12 cellular contexts compared by ENCODE assay signal in the genomic region with DNA sequence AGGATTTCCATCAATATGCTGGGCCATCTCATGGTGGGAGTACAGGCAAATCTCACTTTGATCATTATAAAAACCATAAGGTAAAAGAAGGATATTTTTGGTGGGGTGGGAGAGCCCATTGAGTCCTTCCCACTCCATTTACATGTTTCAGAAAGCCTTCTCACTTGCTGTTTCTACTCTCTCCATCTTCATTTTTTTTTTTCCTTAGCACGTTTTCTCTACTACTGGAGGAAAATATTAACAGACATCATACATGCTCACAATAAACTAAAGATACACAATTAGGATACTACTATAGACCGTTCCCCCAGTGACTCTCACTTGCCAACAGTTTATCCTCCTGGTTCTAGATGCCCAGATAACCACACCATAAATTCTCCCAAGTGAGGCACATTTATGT. TPM values are rescaled to one million over a fixed set of nuclear protein-coding genes. Genes with fewer than 3 reads are reported as not detected.
A peak's percentile ranks its signal among the peaks of the same experiment; 100 is the strongest.
DNase-seq lines count a peak whose midpoint lies in the region; ATAC-seq and TF ChIP-seq lines count a peak whose summit lies in the region.
"Had no signal": no experiment of that assay in that cellular context is flagged by ENCODE, and none has a peak within 500 bp of the region (broad histone marks: within the 10 kb centered on the region; RNA-seq: fewer than 3 reads in every experiment).

No MANE protein-coding gene starts in this region.

- H3K9ac ChIP-seq in iPS-18a (ENCODE audit: low read length): no peak overlapping the region

- DNase-seq in activated naive CD4-positive, alpha-beta T cell treated with anti-CD3 and anti-CD28 coated beads, Interleukin-2, amount 10 ng/mL, durations not matched to agents 7 days and 5 days: no peak
- DNase-seq in activated naive CD4-positive, alpha-beta T cell treated with Interleukin-2 at 50 U/mL for 16 hours: no peak
- DNase-seq in T-cell: no peak
- DNase-seq in stimulated activated naive B cell treated with anti-CD40 and anti-IgM and Interleukin-4, amounts not matched to agents 10 μg/mL and 1 μg/mL and 100 μg/mL, for 72 hours: no peak
- DNase-seq in DMS79 treated with DMSO at 0.1 percent for 48 hours (lab: John Stamatoyannopoulos, UW): no peak
- no peak for DNase-seq in tibial artery
- DNase-seq in NK-92 (lab: John Stamatoyannopoulos, UW; ENCODE audit: unreplicated experiment): no peak
- DNase-seq: hippocampal formation, mucosa of descending colon, NCI-H69 had no signal

- POLR2A ChIA-PET in T-cell (lab: Charles Lee): no interaction called here

- no peaks in the 10 kb centered on the region for H3K9me3 ChIP-seq in iPS-18a (ENCODE audit: control insufficient read depth, low read depth, low read length)
- no peaks in the 10 kb centered on the region for H3K9me3 ChIP-seq in tibial artery
- H3K9me3 ChIP-seq: mucosa of descending colon had no signal

- H3K4me1 Mint-ChIP-seq in activated naive CD4-positive, alpha-beta T cell treated with anti-CD3 and anti-CD28 coated beads, Interleukin-2, amount 10 ng/mL, durations not matched to agents 7 days and 5 days: peaks cover 35% of the 10 kb centered on the region
- peaks cover 31 to 36% (median 35%) of the 10 kb centered on the region in 3 donors for H3K4me1 Mint-ChIP-seq in T-cell
- peaks cover 30 to 38% of the 10 kb centered on the region in 2 donors for H3K4me1 Mint-ChIP-seq in stimulated activated naive B cell treated with anti-CD40 and anti-IgM and Interleukin-4, amounts not matched to agents 10 μg/mL and 1 μg/mL and 100 μg/mL, for 72 hours

- H3K27me3 Mint-ChIP-seq in activated naive CD4-positive, alpha-beta T cell treated with anti-CD3 and anti-CD28 coated beads, Interleukin-2, amount 10 ng/mL, durations not matched to agents 7 days and 5 days: no peaks in the 10 kb centered on the region
- H3K27me3 Mint-ChIP-seq in T-cell: no peaks in the 10 kb centered on the region
- no peaks in the 10 kb centered on the region for H3K27me3 Mint-ChIP-seq in stimulated activated naive B cell treated with anti-CD40 and anti-IgM and Interleukin-4, amounts not matched to agents 10 μg/mL and 1 μg/mL and 100 μg/mL, for 72 hours

- TF ChIP-seq CTCF in tibial artery (IDR thresholded peaks at IDR 0.05): no peak

- H3K27ac ChIP-seq in iPS-18a (ENCODE audit: low read length): no peak overlapping the region
- no peak overlapping the region for H3K27ac ChIP-seq in tibial artery

- H3K9me3 Mint-ChIP-seq in activated naive CD4-positive, alpha-beta T cell treated with anti-CD3 and anti-CD28 coated beads, Interleukin-2, amount 10 ng/mL, durations not matched to agents 7 days and 5 days: no peaks in the 10 kb centered on the region
- no peaks in the 10 kb centered on the region for H3K9me3 Mint-ChIP-seq in T-cell
- H3K9me3 Mint-ChIP-seq in stimulated activated naive B cell treated with anti-CD40 and anti-IgM and Interleukin-4, amounts not matched to agents 10 μg/mL and 1 μg/mL and 100 μg/mL, for 72 hours: no peaks in the 10 kb centered on the region

- H3K4me3 ChIP-seq in iPS-18a (ENCODE audit: low read length) (peak overlapping the region; percentile 80), tibial artery (no peak overlapping the region)
- H3K4me3 ChIP-seq: mucosa of descending colon had no signal

- H3K36me3 ChIP-seq in iPS-18a (ENCODE audit: control insufficient read depth, low read depth, low read length) (peaks cover 3% of the 10 kb centered on the region), tibial artery (peaks cover 0 to 12% (median 2%) of the 10 kb centered on the region in 3 donors)

- H3K4me1 ChIP-seq in iPS-18a (ENCODE audit: control insufficient read depth, low read depth, low read length) (peaks cover 11% of the 10 kb centered on the region), tibial artery (peaks cover 0 to 27% (median 27%) of the 10 kb centered on the region in 4 donors)

- CTCF ChIA-PET in activated naive CD4-positive, alpha-beta T cell treated with anti-CD3 and anti-CD28 coated beads, Interleukin-2, amount 10 ng/mL, durations not matched to agents 7 days and 5 days (lab: Charles Lee): no interaction called here
- CTCF ChIA-PET in T-cell (lab: Charles Lee): no interaction called here

- intact Hi-C loops in tibial artery (cut with DNase I; ENCODE audit: low total_unique reads): no loop called here

- no peak overlapping the region for H3K27ac Mint-ChIP-seq in activated naive CD4-positive, alpha-beta T cell treated with anti-CD3 and anti-CD28 coated beads, Interleukin-2, amount 10 ng/mL, durations not matched to agents 7 days and 5 days
- H3K27ac Mint-ChIP-seq in T-cell: peak overlapping the region; percentile 81 to 89
- H3K27ac Mint-ChIP-seq in stimulated activated naive B cell treated with anti-CD40 and anti-IgM and Interleukin-4, amounts not matched to agents 10 μg/mL and 1 μg/mL and 100 μg/mL, for 72 hours: peak overlapping the region; percentile 9

- H3K36me3 Mint-ChIP-seq in activated naive CD4-positive, alpha-beta T cell treated with anti-CD3 and anti-CD28 coated beads, Interleukin-2, amount 10 ng/mL, durations not matched to agents 7 days and 5 days: peaks cover 13% of the 10 kb centered on the region
- H3K36me3 Mint-ChIP-seq in T-cell: peaks cover 2% of the 10 kb centered on the region
- H3K36me3 Mint-ChIP-seq in stimulated activated naive B cell treated with anti-CD40 and anti-IgM and Interleukin-4, amounts not matched to agents 10 μg/mL and 1 μg/mL and 100 μg/mL, for 72 hours: peaks cover 8 to 30% of the 10 kb centered on the region in 2 donors

- no peaks in the 10 kb centered on the region for H3K27me3 ChIP-seq in iPS-18a (ENCODE audit: control insufficient read depth, insufficient read depth, low read length)
- no peaks in the 10 kb centered on the region for H3K27me3 ChIP-seq in tibial artery

- ATAC-seq in T-cell (replicated peaks in 1 of 4): no peak
- ATAC-seq in stimulated activated naive B cell treated with anti-CD40 and anti-IgM and Interleukin-4, amounts not matched to agents 10 μg/mL and 1 μg/mL and 100 μg/mL, for 72 hours (replicated peaks): no peak
- ATAC-seq: mucosa of descending colon, sciatic nerve had no signal

- H3K4me3 Mint-ChIP-seq in activated naive CD4-positive, alpha-beta T cell treated with anti-CD3 and anti-CD28 coated beads, Interleukin-2, amount 10 ng/mL, durations not matched to agents 7 days and 5 days: peak overlapping the region; percentile 85
- H3K4me3 Mint-ChIP-seq in T-cell: peak overlapping the region in 2 of 3 donors; percentile 91 to 98
- H3K4me3 Mint-ChIP-seq in stimulated activated naive B cell treated with anti-CD40 and anti-IgM and Interleukin-4, amounts not matched to agents 10 μg/mL and 1 μg/mL and 100 μg/mL, for 72 hours: no peak overlapping the region

RNA-seq across cellular contexts. Expression of a gene that starts 1.8 kb away (rescaled TPM):
- 10 to 100 TPM; 75.8 to 90.3 (median 86.7) TPM for total RNA-seq in T-cell

RNA-seq across cellular contexts. Expression of a gene that starts 37.4 kb away (rescaled TPM):
- 100 to 1,000 TPM; 134 to 198 (median 184) TPM for total RNA-seq in T-cell

RNA-seq across cellular contexts. Expression of a gene that starts 49.1 kb away (rescaled TPM):
- 100 to 1,000 TPM; 115 to 154 (median 139) TPM for total RNA-seq in T-cell

Comparison
In these comparisons a context has a peak if more than half of its experiments do, and no peak if none do; other contexts are left out.
1. H3K4me3 Mint-ChIP-seq: peak in activated naive CD4-positive, alpha-beta T cell treated with anti-CD3 and anti-CD28 coated beads, Interleukin-2, amount 10 ng/mL, durations not matched to agents 7 days and 5 days (single experiment) and T-cell (2 of 3); none in stimulated activated naive B cell treated with anti-CD40 and anti-IgM and Interleukin-4, amounts not matched to agents 10 μg/mL and 1 μg/mL and 100 μg/mL, for 72 hours (0 of 2).